Comparison of ENCODE assay signal across 8 cellular contexts in the genomic region with DNA sequence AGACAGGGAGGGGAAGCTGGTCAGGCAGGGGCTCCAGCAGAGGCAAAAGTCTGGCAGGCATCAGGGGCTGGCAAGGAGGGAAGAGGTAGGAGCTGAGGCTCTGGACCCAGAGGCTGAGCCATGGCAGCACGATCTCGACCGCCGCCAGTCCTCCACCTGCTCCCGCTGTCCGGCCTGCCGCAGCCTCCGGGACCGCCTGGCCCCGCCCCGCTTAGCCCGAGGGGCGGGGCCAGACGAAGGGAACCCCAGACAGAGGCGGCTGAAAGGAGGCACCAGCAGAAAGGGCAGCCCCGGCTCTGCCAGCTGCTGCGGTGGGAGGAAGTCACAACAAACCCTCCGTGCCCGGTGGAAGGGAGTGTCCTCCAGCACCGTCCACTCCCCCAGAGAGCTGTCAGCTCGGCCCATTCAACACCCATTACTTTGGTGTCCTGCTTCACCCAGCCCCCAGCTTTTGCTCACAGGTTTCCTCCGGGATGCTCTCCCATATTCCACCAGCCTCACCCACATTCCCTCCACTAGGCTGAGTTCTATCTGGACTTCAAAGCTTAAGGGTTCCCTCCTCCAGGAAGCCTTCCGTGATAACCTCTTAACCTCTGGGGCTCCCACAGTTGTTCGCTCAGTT. TPM values are rescaled to one million over a fixed set of nuclear protein-coding genes. Genes with fewer than 3 reads are reported as not detected.
DNase-seq lines count a peak whose midpoint lies in the region; ATAC-seq, FAIRE-seq and TF ChIP-seq lines count a peak whose summit lies in the region.

A gene with protein sequence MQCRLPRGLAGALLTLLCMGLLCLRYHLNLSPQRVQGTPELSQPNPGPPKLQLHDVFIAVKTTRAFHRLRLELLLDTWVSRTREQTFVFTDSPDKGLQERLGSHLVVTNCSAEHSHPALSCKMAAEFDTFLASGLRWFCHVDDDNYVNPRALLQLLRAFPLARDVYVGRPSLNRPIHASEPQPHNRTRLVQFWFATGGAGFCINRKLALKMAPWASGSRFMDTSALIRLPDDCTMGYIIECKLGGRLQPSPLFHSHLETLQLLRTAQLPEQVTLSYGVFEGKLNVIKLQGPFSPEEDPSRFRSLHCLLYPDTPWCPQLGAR (minus strand): TSS at position 161 of the 622 bp plus-strand sequence. CDS start 207 bp downstream, outside the sequence.

- 7 to 9% methylated on average over 23 to 24 of the region's 24 CpGs for WGBS in pancreas, 2 donors

- peak; percentile 77 for DNase-seq in ACHN
- DNase-seq in activated effector memory CD4-positive, alpha-beta T cell treated with anti-CD3 and anti-CD28 coated beads, Interleukin-2, amount 50 U/mL, for 16 hours = peak; percentile 90
- DNase-seq in germinal center (ENCODE audit: low spot score) = peak; percentile 92
- DNase-seq in pancreas = peak; percentile 52 to 84 (median 73)
- DNase-seq in tibial artery = peak; percentile 66 to 82

- H3K9me3 ChIP-seq in pancreas (no peaks in the 10 kb centered on the region), tibial artery (no peaks in the 10 kb centered on the region)

- peak; percentile 40 for ATAC-seq in GM18861 (IDR thresholded peaks at IDR 0.05; ENCODE audit: unreplicated experiment)
- ATAC-seq in HG03432 (IDR thresholded peaks at IDR 0.05; ENCODE audit: unreplicated experiment) = peak; percentile 58
- peak; percentile 83 to 89 (median 87) for ATAC-seq in pancreas

- H3K4me3 ChIP-seq in pancreas (peak within 1 kb of the TSS in 3 of 4 donors; percentile 2 to 20 (median 12)), tibial artery (peak within 1 kb of the TSS; percentile 41 to 46)

- in situ Hi-C loops in ACHN (cut with HindIII; ENCODE audit: low pct_ligation_motif_present, low pct_unique_long_range_greater_than_20kb, low sequenced_read_pairs) = no loop called here

- H3K27me3 ChIP-seq in pancreas (no peaks in the 10 kb centered on the region), tibial artery (peaks cover 0 to 85% of the 10 kb centered on the region in 2 donors)

- TF ChIP-seq POLR2A in Raji (IDR thresholded peaks at IDR 0.05; ENCODE audit: insufficient read depth, low read depth, low read length) = peak; percentile 96

- H3K4me1 ChIP-seq in pancreas (no peaks in the 10 kb centered on the region), tibial artery (peaks cover 0 to 22% (median 13%) of the 10 kb centered on the region in 4 donors)

- TF ChIP-seq CTCF in pancreas (IDR thresholded peaks at IDR 0.05) = no peak
- TF ChIP-seq CTCF in tibial artery (IDR thresholded peaks at IDR 0.05) = no peak

- intact Hi-C loops in pancreas (cut with DNase I) (no loop called here), tibial artery (cut with DNase I; ENCODE audit: low total_unique reads) (no loop called here)

- H3K27ac ChIP-seq in pancreas = peak within 1 kb of the TSS in 2 of 4 donors; percentile 40 to 44
- H3K27ac ChIP-seq in tibial artery = peak within 1 kb of the TSS in 1 of 2 donors; percentile 33

- no peak for FAIRE-seq in pancreas (lab: Jason Lieb, UNC)

- H3K36me3 ChIP-seq in pancreas (no peaks in the 10 kb centered on the region), tibial artery (no peaks in the 10 kb centered on the region)

RNA-seq across cellular contexts. Expression of the gene that starts here (rescaled TPM):
- 10 to 100 TPM in 1 of 6 donors, 1 to 10 TPM in 5; 1.5 to 10.5 (median 3.4) TPM for total RNA-seq in pancreas
- polyA plus RNA-seq in pancreas = 1 to 10 TPM; 5.2 to 6.5 TPM
